1 cellular context compared by ENCODE assay signal in the genomic region with DNA sequence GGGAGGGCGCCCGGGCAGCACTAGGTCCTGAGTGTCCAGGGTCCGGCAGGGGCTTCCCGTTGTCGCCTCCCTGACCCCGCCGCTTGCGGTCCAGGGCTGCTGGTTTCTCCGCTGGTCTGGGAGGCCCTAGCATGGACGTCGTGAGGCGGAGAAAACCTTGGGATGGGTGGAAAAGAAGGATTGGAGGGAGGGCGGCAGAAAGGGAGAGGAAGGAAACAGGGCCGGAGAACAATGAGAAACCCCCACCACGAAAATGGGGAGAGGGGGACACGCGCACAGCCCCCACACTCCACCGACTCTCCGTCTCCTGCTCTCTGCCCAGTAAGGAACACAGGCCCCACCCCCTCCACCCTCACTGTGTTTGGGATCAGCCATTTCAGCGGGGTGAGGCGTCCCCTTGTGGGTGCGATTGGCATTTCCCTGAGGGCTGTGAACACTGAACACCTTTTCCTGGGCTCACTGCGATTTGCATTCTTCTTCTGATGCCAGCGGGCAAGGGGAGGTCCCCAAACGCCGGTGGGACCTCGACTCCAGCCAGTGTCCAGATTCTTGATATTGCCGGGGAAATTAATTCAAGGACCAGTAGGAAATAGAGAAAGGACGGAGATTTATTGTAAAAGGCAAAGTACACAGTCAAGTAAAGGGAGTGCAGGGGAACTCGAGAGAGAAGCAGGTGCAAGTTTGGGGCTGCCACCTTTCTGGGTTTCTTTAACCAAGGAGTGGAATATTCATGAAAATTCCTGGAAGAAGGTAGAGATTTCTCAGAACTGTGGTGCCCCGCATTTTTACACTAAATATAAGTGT.
A peak's percentile ranks its signal among the peaks of the same experiment; 100 is the strongest.
TF ChIP-seq lines count a peak whose summit lies in the region.

No MANE protein-coding gene starts in this region.

TF ChIP-seq in IMR-90, 13 proteins besides CTCF, POLR2A, EP300 and RAD21:
- TF ChIP-seq MAZ (IDR thresholded peaks at IDR 0.05; ENCODE audit: borderline replicate concordance, low read depth, low read length) (peak; percentile 54; the same call in 1 of the 2 replicates), MAFK (IDR thresholded peaks at IDR 0.05; ENCODE audit: low read depth, low read length) (no peak), SMC3 (IDR thresholded peaks at IDR 0.05; ENCODE audit: low read depth, low read length) (peak; percentile 94)
TF ChIP-seq in IMR-90: peak in this region for 2.
